In the genomic region with DNA sequence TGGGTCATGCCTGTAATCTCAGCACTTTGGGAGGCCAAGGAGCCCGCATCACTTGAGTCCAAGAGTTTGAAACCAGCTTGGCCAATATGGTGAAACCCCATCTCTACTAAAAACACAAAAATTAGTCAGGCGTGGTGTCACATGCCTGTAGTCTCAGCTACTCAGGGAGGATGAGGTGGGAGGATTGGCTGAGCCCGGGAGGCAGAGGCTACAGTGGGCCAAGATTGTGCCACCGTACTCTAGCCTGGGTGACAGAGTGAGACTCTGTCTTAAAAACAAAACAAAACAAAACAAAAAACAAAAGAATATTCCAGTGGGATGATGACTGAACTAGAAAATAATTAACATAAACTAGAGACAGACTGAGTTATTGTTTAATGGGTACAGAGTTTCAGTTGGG, we compare ENCODE assay signal across 27 cellular contexts.
"Had no signal": no experiment of that assay in that cellular context is flagged by ENCODE, and none has a peak within 500 bp of the region (broad histone marks: within the 10 kb centered on the region; RNA-seq: fewer than 3 reads in every experiment).

No MANE protein-coding gene starts in this region.

- H3K9me3 ChIP-seq: breast epithelium, esophagus muscularis mucosa, mucosa of descending colon, right lobe of liver, thoracic aorta, uterus had no signal

- H3K4me1 ChIP-seq: breast epithelium, foreskin keratinocyte, uterus had no signal

- H3K36me3 Mint-ChIP-seq: natural killer cell treated with Interleukin-12 subunit alpha and Interleukin-12 subunit beta and Interleukin-15 and Interleukin-18, amount 100 ng/mL, for 72 hours; stimulated activated effector memory CD8-positive, alpha-beta T cell treated with anti-CD3 and anti-CD28 coated beads, Interleukin-12 subunit alpha, Interleukin-12 subunit beta, amount 100 ng/mL, for 72 hours; type B pancreatic cell had no signal

- H3K27me3 Mint-ChIP-seq: type B pancreatic cell had no signal

- H3K27ac Mint-ChIP-seq: activated CD4-positive, alpha-beta T cell treated with anti-CD3 and anti-CD28 coated beads for 36 hours; activated naive CD8-positive, alpha-beta T cell treated with anti-CD3 and anti-CD28 coated beads, Interleukin-2, amount 50 U/mL, for 24 hours; activated T-helper 1 cell treated with anti-CD3 and anti-CD28 coated beads, Interleukin-12 subunit alpha, Interleukin-12 subunit beta, Interleukin-2, Interleukin-4 antibody, amounts not matched to agents 30 ng/mL and 10 ng/mL and 1 ng/mL, durations not matched to agents 14 hours and 24 hours and 36 hours; endodermal cell; natural killer cell treated with Interleukin-12 subunit alpha and Interleukin-12 subunit beta and Interleukin-15 and Interleukin-18, amount 100 ng/mL, for 72 hours; stimulated activated effector memory CD8-positive, alpha-beta T cell treated with anti-CD3 and anti-CD28 coated beads, Interleukin-12 subunit alpha, Interleukin-12 subunit beta, amount 100 ng/mL, for 72 hours; stimulated activated naive CD8-positive, alpha-beta T cell treated with anti-CD3 and anti-CD28 coated beads, Interleukin-15, Interleukin-2, amounts not matched to agents 100 ng/mL and 50 ng/mL, for 24 hours; type B pancreatic cell had no signal

- H3K4me3 ChIP-seq: breast epithelium, esophagus muscularis mucosa, mucosa of descending colon, right lobe of liver, skin epidermis, thoracic aorta, uterus had no signal

- DNase-seq: activated CD4-positive, alpha-beta T cell treated with anti-CD3 and anti-CD28 coated beads for 36 hours; activated CD4-positive, alpha-beta T cell treated with anti-CD3 and anti-CD28 coated beads, Interleukin-2, amount 50 U/mL, for 48 hours; activated CD4-positive, CD25-positive, alpha-beta regulatory T cell; activated CD8-positive, alpha-beta memory T cell treated with anti-CD3 and anti-CD28 coated beads for 24 hours; activated gamma-delta T cell; activated naive CD4-positive, alpha-beta T cell treated with anti-CD3 and anti-CD28 coated beads, Interleukin-2, amount 50 U/mL, for 16 hours; activated naive CD8-positive, alpha-beta T cell treated with anti-CD3 and anti-CD28 coated beads, Interleukin-2, amount 50 U/mL, for 24 hours; central memory CD4-positive, alpha-beta T cell; endodermal cell; left cardiac atrium; left ventricle myocardium superior; mucosa of descending colon; posterior cingulate gyrus; right lobe of liver; stimulated activated CD4-positive, alpha-beta T cell treated with anti-CD3 and anti-CD28 coated beads, Interleukin-12 subunit alpha, Interleukin-12 subunit beta, amount 100 ng/mL, for 4 hours; stimulated activated CD4-positive, alpha-beta T cell treated with anti-CD3 and anti-CD28 coated beads, Interleukin-4, amount 100 ng/mL, for 24 hours; uterus had no signal

- H3K4me1 Mint-ChIP-seq: activated CD4-positive, alpha-beta T cell treated with anti-CD3 and anti-CD28 coated beads for 36 hours; stimulated activated effector memory CD8-positive, alpha-beta T cell treated with anti-CD3 and anti-CD28 coated beads, Interleukin-12 subunit alpha, Interleukin-12 subunit beta, amount 100 ng/mL, for 72 hours had no signal

- ATAC-seq: activated CD4-positive, alpha-beta T cell treated with anti-CD3 and anti-CD28 coated beads for 36 hours; activated naive CD8-positive, alpha-beta T cell treated with anti-CD3 and anti-CD28 coated beads, Interleukin-2, amount 50 U/mL, for 24 hours; foreskin keratinocyte; left cardiac atrium; left ventricle myocardium superior; mucosa of descending colon; natural killer cell treated with Interleukin-12 subunit alpha and Interleukin-12 subunit beta and Interleukin-15 and Interleukin-18, amount 100 ng/mL, for 72 hours; right lobe of liver; stimulated activated effector memory CD8-positive, alpha-beta T cell treated with anti-CD3 and anti-CD28 coated beads, Interleukin-12 subunit alpha, Interleukin-12 subunit beta, amount 100 ng/mL, for 72 hours had no signal

- H3K27me3 ChIP-seq: esophagus muscularis mucosa, foreskin keratinocyte, right lobe of liver, uterus had no signal

- H3K9me3 Mint-ChIP-seq: activated naive CD8-positive, alpha-beta T cell treated with anti-CD3 and anti-CD28 coated beads, Interleukin-2, amount 50 U/mL, for 24 hours; activated T-helper 1 cell treated with anti-CD3 and anti-CD28 coated beads, Interleukin-12 subunit alpha, Interleukin-12 subunit beta, Interleukin-2, Interleukin-4 antibody, amounts not matched to agents 30 ng/mL and 10 ng/mL and 1 ng/mL, durations not matched to agents 14 hours and 24 hours and 36 hours; natural killer cell treated with Interleukin-12 subunit alpha and Interleukin-12 subunit beta and Interleukin-15 and Interleukin-18, amount 100 ng/mL, for 72 hours; stimulated activated effector memory CD8-positive, alpha-beta T cell treated with anti-CD3 and anti-CD28 coated beads, Interleukin-12 subunit alpha, Interleukin-12 subunit beta, amount 100 ng/mL, for 72 hours; stimulated activated naive CD8-positive, alpha-beta T cell treated with anti-CD3 and anti-CD28 coated beads, Interleukin-15, Interleukin-2, amounts not matched to agents 100 ng/mL and 50 ng/mL, for 24 hours; type B pancreatic cell had no signal

- H3K4me3 Mint-ChIP-seq: activated CD4-positive, alpha-beta T cell treated with anti-CD3 and anti-CD28 coated beads for 36 hours; activated naive CD8-positive, alpha-beta T cell treated with anti-CD3 and anti-CD28 coated beads, Interleukin-2, amount 50 U/mL, for 24 hours; activated T-helper 1 cell treated with anti-CD3 and anti-CD28 coated beads, Interleukin-12 subunit alpha, Interleukin-12 subunit beta, Interleukin-2, Interleukin-4 antibody, amounts not matched to agents 30 ng/mL and 10 ng/mL and 1 ng/mL, durations not matched to agents 14 hours and 24 hours and 36 hours; endodermal cell; natural killer cell treated with Interleukin-12 subunit alpha and Interleukin-12 subunit beta and Interleukin-15 and Interleukin-18, amount 100 ng/mL, for 72 hours; stimulated activated effector memory CD8-positive, alpha-beta T cell treated with anti-CD3 and anti-CD28 coated beads, Interleukin-12 subunit alpha, Interleukin-12 subunit beta, amount 100 ng/mL, for 72 hours; stimulated activated naive CD8-positive, alpha-beta T cell treated with anti-CD3 and anti-CD28 coated beads, Interleukin-15, Interleukin-2, amounts not matched to agents 100 ng/mL and 50 ng/mL, for 24 hours; type B pancreatic cell had no signal

- H3K27ac ChIP-seq: breast epithelium, esophagus muscularis mucosa, foreskin keratinocyte, right lobe of liver, skin epidermis, thoracic aorta, uterus had no signal

- H3K36me3 ChIP-seq: breast epithelium, esophagus muscularis mucosa, right lobe of liver, thoracic aorta, uterus had no signal
